In genomic region chr2:68767996-68768395, GRCh38 we compare ENCODE assay signal across 1 cellular context.
TF ChIP-seq lines count a peak whose summit lies in the region.

No MANE protein-coding gene starts in this region.

TF ChIP-seq in H1, 55 proteins besides CTCF, POLR2A, EP300 and RAD21 (continued from another document):
- TF ChIP-seq E2F6 (IDR thresholded peaks at IDR 0.05) = no peak
- TF ChIP-seq TEAD4 (IDR thresholded peaks at IDR 0.05; ENCODE audit: low read depth, low read length) = no peak
- TF ChIP-seq SP4 (IDR thresholded peaks at IDR 0.05; ENCODE audit: low read length) = no peak
- no peak for TF ChIP-seq BACH1 (IDR thresholded peaks at IDR 0.05; ENCODE audit: low read length)
- no peak for TF ChIP-seq POU5F1 (IDR thresholded peaks at IDR 0.05; ENCODE audit: low read depth, low read length)
- no peak for TF ChIP-seq BCL11A (IDR thresholded peaks at IDR 0.05; ENCODE audit: low read depth in 2 of 2, low read length in 2 of 2)
